Comparison of ENCODE assay signal across 8 cellular contexts in genomic region chr3:63912768-63913588, GRCh38. TPM values are rescaled to one million over a fixed set of nuclear protein-coding genes. Genes with fewer than 3 reads are reported as not detected.
DNase-seq lines count a peak whose midpoint lies in the region; ATAC-seq and TF ChIP-seq lines count a peak whose summit lies in the region.

No MANE protein-coding gene starts in this region.

- H3K4me3 ChIP-seq in OCI-LY1 (ENCODE audit: low read depth, low read length, poor library complexity, severe bottlenecking) (peak overlapping the region; percentile 70), foreskin fibroblast (ENCODE audit: low read depth in 1 of 2, low read length in 2 of 2) (peak overlapping the region; percentile 70), tibial nerve (peak overlapping the region; percentile 55 to 95 (median 73))

- H3K14ac ChIP-seq in H9 (ENCODE audit: insufficient read depth, low read length): no peak overlapping the region; the same call in 1 of the 2 replicates

- TF ChIP-seq CTCF in H9 (conservative IDR thresholded peaks at IDR 0.05): no peak
- TF ChIP-seq CTCF in OCI-LY1 (IDR thresholded peaks at IDR 0.05; ENCODE audit: low read length): no peak
- no peak for TF ChIP-seq CTCF in foreskin fibroblast (IDR thresholded peaks at IDR 0.05; ENCODE audit: low read depth, low read length)
- no peak for TF ChIP-seq CTCF in omental fat pad (IDR thresholded peaks at IDR 0.05)
- TF ChIP-seq CTCF in tibial nerve (IDR thresholded peaks at IDR 0.05): no peak

- peaks cover 21 to 25% of the 10 kb centered on the region in 2 experiments for H3K4me1 Mint-ChIP-seq in H9

- H3K79me1 ChIP-seq in H9 (ENCODE audit: insufficient read depth, low read depth, low read length, poor library complexity, severe bottlenecking): no peaks in the 10 kb centered on the region

- H3K9ac ChIP-seq in H9 (ENCODE audit: extremely low read depth, insufficient read length, low read length) (peak overlapping the region; percentile 70), OCI-LY1 (ENCODE audit: low read length) (peak overlapping the region; percentile 53)

- H3K9me3 ChIP-seq in H9 (ENCODE audit: control insufficient read depth, low read depth, low read length) (no peaks in the 10 kb centered on the region), OCI-LY1 (ENCODE audit: low read length) (no peaks in the 10 kb centered on the region), tibial nerve (no peaks in the 10 kb centered on the region)

- H3K27ac ChIP-seq in H9 (ENCODE audit: insufficient read length, low read depth, low read length) (no peak overlapping the region), OCI-LY1 (ENCODE audit: low read depth, low read length, poor library complexity, severe bottlenecking) (no peak overlapping the region), tibial nerve (peak overlapping the region; percentile 89 to 99 (median 97))

- H2AK5ac ChIP-seq in H9 (ENCODE audit: insufficient read length, low read length): no peak overlapping the region

- H4K91ac ChIP-seq in H9 (ENCODE audit: insufficient read length, low read depth, low read length): no peak overlapping the region

- DNase-seq in COLO829 (ENCODE audit: low spot score): peak; percentile 36
- DNase-seq in H9: peak; percentile 56
- DNase-seq in activated T-helper 9 cell treated with anti-CD3 and anti-CD28 coated beads, Interleukin-2, amount 50 U/mL, for 16 hours (ENCODE audit: low read depth): peak; percentile 43
- peak; percentile 45 to 64 for DNase-seq in foreskin fibroblast
- DNase-seq in omental fat pad (ENCODE audit: low spot score): peak; percentile 44
- DNase-seq in tibial nerve (ENCODE audit: low spot score in 2 of 2): peak; percentile 35 to 40
- DNase-seq in SKM-1 treated with dmso at 0.1 percent for 144 hours (lab: John Stamatoyannopoulos, UW; ENCODE audit: unreplicated experiment): no peak

- peak overlapping the region; percentile 81 to 93 for H3K4me3 Mint-ChIP-seq in H9

- H4K8ac ChIP-seq in H9 (replicated peaks; ENCODE audit: insufficient read length, low read depth, low read length): no peak overlapping the region

- no peak overlapping the region for H3K4ac ChIP-seq in H9 (ENCODE audit: low read depth, low read length)

- H2BK5ac ChIP-seq in H9 (ENCODE audit: insufficient read length, low read length): no peak overlapping the region

- no CpG with 5 or more reads among the region's 46 CpGs for WGBS in H9 (ENCODE audit: extremely low coverage, insufficient read length, low lambda C conversion rate)
- 6 to 8% methylated on average over 31 to 43 of the region's 46 CpGs for WGBS in tibial nerve, 2 donors

- H3K4me2 ChIP-seq in H9 (ENCODE audit: insufficient read depth, insufficient read length, low read length): peak overlapping the region; percentile 95
- peak overlapping the region; percentile 69 for H3K4me2 ChIP-seq in OCI-LY1 (ENCODE audit: low read length)

- no peaks in the 10 kb centered on the region for H3K9me3 Mint-ChIP-seq in H9

- no peak overlapping the region for H2BK12ac ChIP-seq in H9 (ENCODE audit: insufficient read length, low read depth, low read length)

- H3K27me3 ChIP-seq in H9 (ENCODE audit: insufficient read depth, low read length): no peaks in the 10 kb centered on the region
- no peaks in the 10 kb centered on the region for H3K27me3 ChIP-seq in OCI-LY1 (ENCODE audit: insufficient read depth, low read length)
- no peaks in the 10 kb centered on the region for H3K27me3 ChIP-seq in tibial nerve

- H3K36me3 ChIP-seq in OCI-LY1 (ENCODE audit: insufficient read depth, low read length) (peaks cover 38% of the 10 kb centered on the region), tibial nerve (peaks cover 0 to 31% (median 0%) of the 10 kb centered on the region in 3 donors)

- TF ChIP-seq EP300 in tibial nerve (IDR thresholded peaks at IDR 0.05): peak in 1 of 2 donors; percentile 32

- peak overlapping the region; percentile 17 to 87 (median 63); a peak in 3 of 7 replicates for H3K27ac Mint-ChIP-seq in H9

- H4K5ac ChIP-seq in H9 (ENCODE audit: insufficient read length, low read depth, low read length): no peak overlapping the region

- H3K36me3 Mint-ChIP-seq in H9 (ENCODE audit: insufficient read depth in 1 of 3, low read depth in 3 of 3): peaks cover 10 to 31% (median 30%) of the 10 kb centered on the region in 3 experiments

- H3K23ac ChIP-seq in H9 (ENCODE audit: insufficient read length, low read depth, low read length): no peak overlapping the region

- peak; percentile 79 for ATAC-seq in omental fat pad (ENCODE audit: low FRiP score)

- H4K20me1 ChIP-seq in H9 (ENCODE audit: control insufficient read depth, insufficient read depth, insufficient read length): no peaks in the 10 kb centered on the region
- H4K20me1 ChIP-seq in OCI-LY1 (ENCODE audit: insufficient read depth, low read length): no peaks in the 10 kb centered on the region

- H2BK120ac ChIP-seq in H9 (ENCODE audit: low read depth, low read length, poor library complexity, severe bottlenecking): no peak overlapping the region

- H3K79me2 ChIP-seq in H9 (ENCODE audit: insufficient read depth, low read length) (no peaks in the 10 kb centered on the region), OCI-LY1 (ENCODE audit: insufficient read depth, low read length) (0 out of 2 replicates have a peak, but pooled peaks cover 3% of the 10 kb centered on the region)

- no peak overlapping the region for H3T11ph ChIP-seq in H9 (ENCODE audit: low read length)

- H3K27me3 Mint-ChIP-seq in H9 (ENCODE audit: low read depth): no peaks in the 10 kb centered on the region; the same call in none of the 2 replicates

- no peaks in the 10 kb centered on the region for H3K9me2 ChIP-seq in OCI-LY1 (ENCODE audit: low read depth, low read length)

- peaks cover 10% of the 10 kb centered on the region for H3K23me2 ChIP-seq in H9 (ENCODE audit: insufficient read length, low read depth, low read length, poor library complexity, severe bottlenecking)

- no peak overlapping the region for H2BK20ac ChIP-seq in H9 (ENCODE audit: low read depth, low read length, poor library complexity, severe bottlenecking)

- no peak overlapping the region for H3K18ac ChIP-seq in H9 (ENCODE audit: insufficient read length, low read depth, low read length)

- H2BK15ac ChIP-seq in H9 (ENCODE audit: low read depth, low read length): no peak overlapping the region

- TF ChIP-seq POLR2A in tibial nerve (IDR thresholded peaks at IDR 0.05): no peak

- H3K56ac ChIP-seq in H9 (ENCODE audit: insufficient read length, low read depth, low read length): no peak overlapping the region

- H3F3A ChIP-seq in OCI-LY1 (ENCODE audit: insufficient read depth, low read length): no peaks in the 10 kb centered on the region

- H3K4me1 ChIP-seq in H9 (ENCODE audit: insufficient read depth, low read length) (no peaks in the 10 kb centered on the region), OCI-LY1 (ENCODE audit: insufficient read depth, low read length, severe bottlenecking) (peaks cover 29% of the 10 kb centered on the region), tibial nerve (peaks cover 0 to 35% (median 19%) of the 10 kb centered on the region in 4 donors)

- no peak overlapping the region for H2AFZ ChIP-seq in H9 (ENCODE audit: low read length)
- H2AFZ ChIP-seq in OCI-LY1 (ENCODE audit: low read length): no peak overlapping the region

RNA-seq across cellular contexts. Expression of gene SCAANT1, which starts 0.8 kb away (rescaled TPM):
- total RNA-seq in H9 (2021) (not detected in 2 replicates), omental fat pad (not detected), tibial nerve (not detected)

RNA-seq across cellular contexts. Expression of gene ATXN7, which starts 49.3 kb away (rescaled TPM):
- total RNA-seq in H9 (2021) (20.1 and 21.5 TPM in 2 replicates), omental fat pad (10 to 100 TPM; 22.5 to 74.5 (median 31.1) TPM), tibial nerve (10 to 100 TPM; 29.2 to 44.2 (median 38.3) TPM)

RNA-seq across cellular contexts. Expression of gene THOC7, which starts 49.4 kb away (rescaled TPM):
- total RNA-seq in H9 (2021) (63.3 and 71.4 TPM in 2 replicates), omental fat pad (10 to 100 TPM; 39.2 to 68.7 (median 41.8) TPM), tibial nerve (10 to 100 TPM; 32.2 to 77.4 (median 47.9) TPM)

Comparison
In these comparisons a context has a peak if more than half of its experiments do, and no peak if none do; other contexts are left out.
1. H3K27ac ChIP-seq: peak in tibial nerve (4 of 4); none in H9 (single experiment) and OCI-LY1 (single experiment).
2. Peak in every context shown above with its lines, with median percentiles within 50 percentile points of each other: H3K4me3 ChIP-seq.